1 cellular context compared by ENCODE assay signal in the genomic region with DNA sequence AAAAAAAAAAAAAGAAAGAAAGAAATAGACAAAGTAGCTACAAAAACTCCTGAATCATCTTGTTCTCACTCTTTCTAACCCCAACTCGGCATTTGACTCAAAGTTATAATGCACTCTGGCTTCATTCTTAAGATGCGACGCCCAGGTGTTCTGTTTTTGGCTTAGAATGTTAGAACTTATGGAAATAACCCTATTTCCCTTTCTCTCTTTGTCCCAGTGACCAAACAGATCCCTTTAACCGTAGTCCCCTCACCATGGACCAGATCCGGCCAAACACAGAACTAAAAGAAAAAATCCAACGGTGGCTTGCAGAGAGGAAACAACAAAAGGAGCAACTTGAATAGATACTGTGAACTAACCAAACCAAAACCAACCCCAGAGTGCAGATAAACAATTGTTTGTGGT.
TF ChIP-seq lines count a peak whose summit lies in the region.

No MANE protein-coding gene starts in this region.

TF ChIP-seq in GM23338, 12 proteins besides CTCF, POLR2A, EP300 and RAD21:
- no peak for TF ChIP-seq CREB1 (CRISPR knock-in tag; IDR thresholded peaks at IDR 0.05; ENCODE audit: low read depth)
- no peak for TF ChIP-seq ZNF331 (CRISPR knock-in tag; IDR thresholded peaks at IDR 0.05; ENCODE audit: low read depth)
- no peak for TF ChIP-seq JUNB (IDR thresholded peaks at IDR 0.05; ENCODE audit: unreplicated experiment)
- no peak for TF ChIP-seq EZH2phosphoT487 (IDR thresholded peaks at IDR 0.05; ENCODE audit: unreplicated experiment)
- no peak for TF ChIP-seq ZNF114 (CRISPR knock-in tag; IDR thresholded peaks at IDR 0.05)
- TF ChIP-seq STAT1 (IDR thresholded peaks at IDR 0.05; ENCODE audit: unreplicated experiment), result no peak
- no peak for TF ChIP-seq NANOG (IDR thresholded peaks at IDR 0.05; ENCODE audit: borderline replicate concordance)
- TF ChIP-seq POLR2AphosphoS5 (IDR thresholded peaks at IDR 0.05; ENCODE audit: low read depth), result no peak
- TF ChIP-seq, protein P1, sequence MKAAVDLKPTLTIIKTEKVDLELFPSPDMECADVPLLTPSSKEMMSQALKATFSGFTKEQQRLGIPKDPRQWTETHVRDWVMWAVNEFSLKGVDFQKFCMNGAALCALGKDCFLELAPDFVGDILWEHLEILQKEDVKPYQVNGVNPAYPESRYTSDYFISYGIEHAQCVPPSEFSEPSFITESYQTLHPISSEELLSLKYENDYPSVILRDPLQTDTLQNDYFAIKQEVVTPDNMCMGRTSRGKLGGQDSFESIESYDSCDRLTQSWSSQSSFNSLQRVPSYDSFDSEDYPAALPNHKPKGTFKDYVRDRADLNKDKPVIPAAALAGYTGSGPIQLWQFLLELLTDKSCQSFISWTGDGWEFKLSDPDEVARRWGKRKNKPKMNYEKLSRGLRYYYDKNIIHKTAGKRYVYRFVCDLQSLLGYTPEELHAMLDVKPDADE (IDR thresholded peaks at IDR 0.05), result no peak
- TF ChIP-seq, protein P2, sequence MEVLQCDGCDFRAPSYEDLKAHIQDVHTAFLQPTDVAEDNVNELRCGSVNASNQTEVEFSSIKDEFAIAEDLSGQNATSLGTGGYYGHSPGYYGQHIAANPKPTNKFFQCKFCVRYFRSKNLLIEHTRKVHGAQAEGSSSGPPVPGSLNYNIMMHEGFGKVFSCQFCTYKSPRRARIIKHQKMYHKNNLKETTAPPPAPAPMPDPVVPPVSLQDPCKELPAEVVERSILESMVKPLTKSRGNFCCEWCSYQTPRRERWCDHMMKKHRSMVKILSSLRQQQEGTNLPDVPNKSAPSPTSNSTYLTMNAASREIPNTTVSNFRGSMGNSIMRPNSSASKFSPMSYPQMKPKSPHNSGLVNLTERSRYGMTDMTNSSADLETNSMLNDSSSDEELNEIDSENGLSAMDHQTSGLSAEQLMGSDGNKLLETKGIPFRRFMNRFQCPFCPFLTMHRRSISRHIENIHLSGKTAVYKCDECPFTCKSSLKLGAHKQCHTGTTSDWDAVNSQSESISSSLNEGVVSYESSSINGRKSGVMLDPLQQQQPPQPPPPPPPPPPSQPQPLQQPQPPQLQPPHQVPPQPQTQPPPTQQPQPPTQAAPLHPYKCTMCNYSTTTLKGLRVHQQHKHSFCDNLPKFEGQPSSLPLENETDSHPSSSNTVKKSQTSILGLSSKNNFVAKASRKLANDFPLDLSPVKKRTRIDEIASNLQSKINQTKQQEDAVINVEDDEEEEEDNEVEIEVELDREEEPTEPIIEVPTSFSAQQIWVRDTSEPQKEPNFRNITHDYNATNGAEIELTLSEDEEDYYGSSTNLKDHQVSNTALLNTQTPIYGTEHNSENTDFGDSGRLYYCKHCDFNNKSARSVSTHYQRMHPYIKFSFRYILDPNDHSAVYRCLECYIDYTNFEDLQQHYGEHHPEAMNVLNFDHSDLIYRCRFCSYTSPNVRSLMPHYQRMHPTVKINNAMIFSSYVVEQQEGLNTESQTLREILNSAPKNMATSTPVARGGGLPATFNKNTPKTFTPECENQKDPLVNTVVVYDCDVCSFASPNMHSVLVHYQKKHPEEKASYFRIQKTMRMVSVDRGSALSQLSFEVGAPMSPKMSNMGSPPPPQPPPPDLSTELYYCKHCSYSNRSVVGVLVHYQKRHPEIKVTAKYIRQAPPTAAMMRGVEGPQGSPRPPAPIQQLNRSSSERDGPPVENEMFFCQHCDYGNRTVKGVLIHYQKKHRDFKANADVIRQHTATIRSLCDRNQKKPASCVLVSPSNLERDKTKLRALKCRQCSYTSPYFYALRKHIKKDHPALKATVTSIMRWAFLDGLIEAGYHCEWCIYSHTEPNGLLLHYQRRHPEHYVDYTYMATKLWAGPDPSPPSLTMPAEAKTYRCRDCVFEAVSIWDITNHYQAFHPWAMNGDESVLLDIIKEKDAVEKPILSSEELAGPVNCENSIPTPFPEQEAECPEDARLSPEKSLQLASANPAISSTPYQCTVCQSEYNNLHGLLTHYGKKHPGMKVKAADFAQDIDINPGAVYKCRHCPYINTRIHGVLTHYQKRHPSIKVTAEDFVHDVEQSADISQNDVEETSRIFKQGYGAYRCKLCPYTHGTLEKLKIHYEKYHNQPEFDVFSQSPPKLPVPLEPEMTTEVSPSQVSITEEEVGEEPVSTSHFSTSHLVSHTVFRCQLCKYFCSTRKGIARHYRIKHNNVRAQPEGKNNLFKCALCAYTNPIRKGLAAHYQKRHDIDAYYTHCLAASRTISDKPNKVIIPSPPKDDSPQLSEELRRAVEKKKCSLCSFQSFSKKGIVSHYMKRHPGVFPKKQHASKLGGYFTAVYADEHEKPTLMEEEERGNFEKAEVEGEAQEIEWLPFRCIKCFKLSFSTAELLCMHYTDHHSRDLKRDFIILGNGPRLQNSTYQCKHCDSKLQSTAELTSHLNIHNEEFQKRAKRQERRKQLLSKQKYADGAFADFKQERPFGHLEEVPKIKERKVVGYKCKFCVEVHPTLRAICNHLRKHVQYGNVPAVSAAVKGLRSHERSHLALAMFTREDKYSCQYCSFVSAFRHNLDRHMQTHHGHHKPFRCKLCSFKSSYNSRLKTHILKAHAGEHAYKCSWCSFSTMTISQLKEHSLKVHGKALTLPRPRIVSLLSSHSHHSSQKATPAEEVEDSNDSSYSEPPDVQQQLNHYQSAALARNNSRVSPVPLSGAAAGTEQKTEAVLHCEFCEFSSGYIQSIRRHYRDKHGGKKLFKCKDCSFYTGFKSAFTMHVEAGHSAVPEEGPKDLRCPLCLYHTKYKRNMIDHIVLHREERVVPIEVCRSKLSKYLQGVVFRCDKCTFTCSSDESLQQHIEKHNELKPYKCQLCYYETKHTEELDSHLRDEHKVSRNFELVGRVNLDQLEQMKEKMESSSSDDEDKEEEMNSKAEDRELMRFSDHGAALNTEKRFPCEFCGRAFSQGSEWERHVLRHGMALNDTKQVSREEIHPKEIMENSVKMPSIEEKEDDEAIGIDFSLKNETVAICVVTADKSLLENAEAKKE (CRISPR knock-in tag; IDR thresholded peaks at IDR 0.05), result no peak
- no peak for TF ChIP-seq EZH2 (IDR thresholded peaks at IDR 0.05; ENCODE audit: low read depth, unreplicated experiment)
- TF ChIP-seq, protein P3, sequence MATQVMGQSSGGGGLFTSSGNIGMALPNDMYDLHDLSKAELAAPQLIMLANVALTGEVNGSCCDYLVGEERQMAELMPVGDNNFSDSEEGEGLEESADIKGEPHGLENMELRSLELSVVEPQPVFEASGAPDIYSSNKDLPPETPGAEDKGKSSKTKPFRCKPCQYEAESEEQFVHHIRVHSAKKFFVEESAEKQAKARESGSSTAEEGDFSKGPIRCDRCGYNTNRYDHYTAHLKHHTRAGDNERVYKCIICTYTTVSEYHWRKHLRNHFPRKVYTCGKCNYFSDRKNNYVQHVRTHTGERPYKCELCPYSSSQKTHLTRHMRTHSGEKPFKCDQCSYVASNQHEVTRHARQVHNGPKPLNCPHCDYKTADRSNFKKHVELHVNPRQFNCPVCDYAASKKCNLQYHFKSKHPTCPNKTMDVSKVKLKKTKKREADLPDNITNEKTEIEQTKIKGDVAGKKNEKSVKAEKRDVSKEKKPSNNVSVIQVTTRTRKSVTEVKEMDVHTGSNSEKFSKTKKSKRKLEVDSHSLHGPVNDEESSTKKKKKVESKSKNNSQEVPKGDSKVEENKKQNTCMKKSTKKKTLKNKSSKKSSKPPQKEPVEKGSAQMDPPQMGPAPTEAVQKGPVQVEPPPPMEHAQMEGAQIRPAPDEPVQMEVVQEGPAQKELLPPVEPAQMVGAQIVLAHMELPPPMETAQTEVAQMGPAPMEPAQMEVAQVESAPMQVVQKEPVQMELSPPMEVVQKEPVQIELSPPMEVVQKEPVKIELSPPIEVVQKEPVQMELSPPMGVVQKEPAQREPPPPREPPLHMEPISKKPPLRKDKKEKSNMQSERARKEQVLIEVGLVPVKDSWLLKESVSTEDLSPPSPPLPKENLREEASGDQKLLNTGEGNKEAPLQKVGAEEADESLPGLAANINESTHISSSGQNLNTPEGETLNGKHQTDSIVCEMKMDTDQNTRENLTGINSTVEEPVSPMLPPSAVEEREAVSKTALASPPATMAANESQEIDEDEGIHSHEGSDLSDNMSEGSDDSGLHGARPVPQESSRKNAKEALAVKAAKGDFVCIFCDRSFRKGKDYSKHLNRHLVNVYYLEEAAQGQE (IDR thresholded peaks at IDR 0.05; ENCODE audit: unreplicated experiment), result no peak
TF ChIP-seq in GM23338: peak in this region for 0.
